Comparison of ENCODE assay signal across 8 cellular contexts in genomic region chr12:121802485-121802842, GRCh38. TPM values are rescaled to one million over a fixed set of nuclear protein-coding genes. Genes with fewer than 3 reads are reported as not detected.
DNase-seq lines count a peak whose midpoint lies in the region; ATAC-seq and TF ChIP-seq lines count a peak whose summit lies in the region.

No MANE protein-coding gene starts in this region.

- H3K4me3 ChIP-seq in BE2C (ENCODE audit: low read depth, low read length) (peak overlapping the region; percentile 87), Loucy (ENCODE audit: low read length, poor library complexity, severe bottlenecking) (peak overlapping the region; percentile 94), coronary artery (peak overlapping the region; percentile 94)

- no peaks in the 10 kb centered on the region for H3K9me3 Mint-ChIP-seq in natural killer cell treated with Interleukin-12 subunit alpha and Interleukin-12 subunit beta and Interleukin-15 and Interleukin-18, amount 100 ng/mL, for 72 hours

- ATAC-seq in natural killer cell treated with Interleukin-12 subunit alpha and Interleukin-12 subunit beta and Interleukin-15 and Interleukin-18, amount 100 ng/mL, for 72 hours, result no peak
- no peak for ATAC-seq in HG03342 (IDR thresholded peaks at IDR 0.05; ENCODE audit: unreplicated experiment)

- H3K36me3 ChIP-seq in BE2C (peaks cover 28% of the 10 kb centered on the region), Loucy (ENCODE audit: insufficient read depth, low read length) (0 out of 2 replicates have a peak, but pooled peaks cover 5% of the 10 kb centered on the region)

- H3K4me3 Mint-ChIP-seq in natural killer cell treated with Interleukin-12 subunit alpha and Interleukin-12 subunit beta and Interleukin-15 and Interleukin-18, amount 100 ng/mL, for 72 hours, result peak overlapping the region; percentile 92

- peak overlapping the region; percentile 93 for H3K4me2 ChIP-seq in Loucy (ENCODE audit: low read depth, low read length, poor library complexity, severe bottlenecking)

- H3K27me3 ChIP-seq in BE2C, result no peaks in the 10 kb centered on the region
- peaks cover 6% of the 10 kb centered on the region for H3K27me3 ChIP-seq in Loucy (ENCODE audit: insufficient read depth, low read length, poor library complexity, severe bottlenecking)

- peak overlapping the region; percentile 100 for H3K9ac ChIP-seq in Loucy (ENCODE audit: low read depth, low read length, poor library complexity, severe bottlenecking)

- H3K27ac ChIP-seq in coronary artery, result peak overlapping the region; percentile 100

- H3K79me2 ChIP-seq in Loucy (ENCODE audit: insufficient read depth, low read length), result peaks cover 85% of the 10 kb centered on the region

- H2AFZ ChIP-seq in Loucy (ENCODE audit: low read length), result no peak overlapping the region

- TF ChIP-seq CTCF in BE2C (IDR thresholded peaks at IDR 0.05; ENCODE audit: low read depth, low read length) (no peak), Loucy (conservative IDR thresholded peaks at IDR 0.05; ENCODE audit: low read length) (no peak), coronary artery (IDR thresholded peaks at IDR 0.05) (no peak)

- peaks cover 43% of the 10 kb centered on the region for H4K20me1 ChIP-seq in Loucy (ENCODE audit: insufficient read depth, low read length, poor library complexity, severe bottlenecking)

- H3K36me3 Mint-ChIP-seq in natural killer cell treated with Interleukin-12 subunit alpha and Interleukin-12 subunit beta and Interleukin-15 and Interleukin-18, amount 100 ng/mL, for 72 hours, result peaks cover 4% of the 10 kb centered on the region

- no peaks in the 10 kb centered on the region for H3K27me3 Mint-ChIP-seq in natural killer cell treated with Interleukin-12 subunit alpha and Interleukin-12 subunit beta and Interleukin-15 and Interleukin-18, amount 100 ng/mL, for 72 hours

- H3K9me3 ChIP-seq in BE2C (no peaks in the 10 kb centered on the region), Loucy (ENCODE audit: insufficient read depth, low read depth, low read length) (no peaks in the 10 kb centered on the region)

- peaks cover 8% of the 10 kb centered on the region; the same call in 1 of the 2 replicates for H3K4me1 ChIP-seq in BE2C
- H3K4me1 ChIP-seq in Loucy (ENCODE audit: insufficient read depth, low read length, poor library complexity, severe bottlenecking), result peaks cover 41% of the 10 kb centered on the region

- H3K4me1 Mint-ChIP-seq in natural killer cell treated with Interleukin-12 subunit alpha and Interleukin-12 subunit beta and Interleukin-15 and Interleukin-18, amount 100 ng/mL, for 72 hours (ENCODE audit: low read depth in 2 of 2), result peaks cover 46% of the 10 kb centered on the region in 2 donors

- DNase-seq in BE2C (no peak), coronary artery (ENCODE audit: low spot score) (no peak), HK-2 (ENCODE audit: unreplicated experiment) (no peak), RPMI8226 (no peak)
- no peak for DNase-seq in natural killer cell treated with Interleukin-12 subunit alpha and Interleukin-12 subunit beta and Interleukin-15 and Interleukin-18, amount 100 ng/mL, for 72 hours (ENCODE audit: low spot score)
- no peak for DNase-seq in stimulated activated naive CD4-positive, alpha-beta T cell treated with Interleukin-2 at 50 U/mL for 16 hours (lab: John Stamatoyannopoulos, UW)

- no peaks in the 10 kb centered on the region for H3K9me2 ChIP-seq in Loucy (replicated peaks; ENCODE audit: low read depth, low read length)

- H3K27ac Mint-ChIP-seq in natural killer cell treated with Interleukin-12 subunit alpha and Interleukin-12 subunit beta and Interleukin-15 and Interleukin-18, amount 100 ng/mL, for 72 hours, result peak overlapping the region; percentile 96 to 100

- H3F3A ChIP-seq in Loucy (ENCODE audit: low read depth), result peaks cover 6% of the 10 kb centered on the region; the same call in 1 of the 2 replicates

RNA-seq across cellular contexts. Expression of gene SETD1B, which starts 1.3 kb away (rescaled TPM):
- polyA plus RNA-seq in BE2C (2012; ENCODE audit: insufficient read depth, insufficient read length, low read depth), result 31.1 TPM
- total RNA-seq in natural killer cell treated with Interleukin-12 subunit alpha and Interleukin-12 subunit beta and Interleukin-15 and Interleukin-18, amount 100 ng/mL, for 72 hours, result 10 to 100 TPM; 27.1 to 40.8 TPM

RNA-seq across cellular contexts. Expression of gene RHOF, which starts 9.0 kb away (rescaled TPM):
- 7.0 TPM for polyA plus RNA-seq in BE2C (2012; ENCODE audit: insufficient read depth, insufficient read length, low read depth)
- 10 to 100 TPM; 76.1 to 78.0 TPM for total RNA-seq in natural killer cell treated with Interleukin-12 subunit alpha and Interleukin-12 subunit beta and Interleukin-15 and Interleukin-18, amount 100 ng/mL, for 72 hours

RNA-seq across cellular contexts. Expression of gene HPD, which starts 56.2 kb away (rescaled TPM):
- not detected for polyA plus RNA-seq in BE2C (2012; ENCODE audit: insufficient read depth, insufficient read length, low read depth)
- total RNA-seq in natural killer cell treated with Interleukin-12 subunit alpha and Interleukin-12 subunit beta and Interleukin-15 and Interleukin-18, amount 100 ng/mL, for 72 hours, result not detected
